8 cellular contexts compared by ENCODE assay signal in the genomic region with DNA sequence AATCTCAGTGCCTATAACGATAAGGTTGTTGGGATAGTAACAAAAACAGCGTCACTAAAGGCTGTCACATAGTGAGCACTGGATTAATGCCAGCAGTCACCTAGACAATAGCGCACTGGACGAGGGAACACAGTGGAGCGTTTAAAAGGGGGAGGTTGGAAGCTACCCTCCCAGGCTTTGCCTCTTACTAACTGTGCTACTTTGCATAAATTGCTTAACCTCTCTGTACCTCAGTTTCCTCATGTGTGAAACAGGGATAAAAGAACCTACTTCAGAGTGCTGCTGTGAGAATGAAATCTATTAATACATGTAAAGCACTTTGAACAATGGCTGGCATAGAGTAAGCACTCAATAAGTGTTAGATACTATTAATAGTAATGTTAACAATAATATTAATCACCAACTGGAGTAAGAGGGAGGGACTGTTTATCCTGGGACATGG. TPM values are rescaled to one million over a fixed set of nuclear protein-coding genes. Genes with fewer than 3 reads are reported as not detected.
DNase-seq lines count a peak whose midpoint lies in the region; ATAC-seq and TF ChIP-seq lines count a peak whose summit lies in the region.

No MANE protein-coding gene starts in this region.

- H3K36me3 Mint-ChIP-seq in CD8-positive, alpha-beta T cell = peaks cover 62% of the 10 kb centered on the region
- peaks cover 5% of the 10 kb centered on the region for H3K36me3 Mint-ChIP-seq in natural killer cell

- intact Hi-C loops in CD8-positive, alpha-beta T cell (cut with DNase I, micrococcal nuclease) = no loop called here
- intact Hi-C loops in natural killer cell (cut with micrococcal nuclease) = no loop called here

- no peak overlapping the region for H3K4me3 Mint-ChIP-seq in CD8-positive, alpha-beta T cell
- H3K4me3 Mint-ChIP-seq in natural killer cell = peak overlapping the region; percentile 40

- peaks cover 81% of the 10 kb centered on the region for H3K4me1 Mint-ChIP-seq in CD8-positive, alpha-beta T cell (ENCODE audit: low read depth)
- peaks cover 76 to 97% of the 10 kb centered on the region in 2 donors for H3K4me1 Mint-ChIP-seq in natural killer cell

- H3K27me3 Mint-ChIP-seq in CD8-positive, alpha-beta T cell (ENCODE audit: low read depth) = no peaks in the 10 kb centered on the region
- H3K27me3 Mint-ChIP-seq in natural killer cell (ENCODE audit: low read depth in 2 of 2) = no peaks in the 10 kb centered on the region

- no peak overlapping the region for H3K27ac ChIP-seq in CD8-positive, alpha-beta T cell (ENCODE audit: low read depth, low read length)

- CTCF ChIA-PET in CD8-positive, alpha-beta T cell (lab: Charles Lee) = interaction anchor here (1.8 to 2.1 kb wide), 3 partner anchors 8 to 51 kb away, joined by 5 to 7 read pairs (median 6); partner anchors contain the start of gene BCL2L1

- H3K36me3 ChIP-seq in CD8-positive, alpha-beta T cell (ENCODE audit: insufficient read depth, low read length) = peaks cover 15% of the 10 kb centered on the region

- H3K4me1 ChIP-seq in CD8-positive, alpha-beta T cell (ENCODE audit: insufficient read depth, low read length) = peaks cover 36% of the 10 kb centered on the region

- no peak for DNase-seq in CD8-positive, alpha-beta T cell
- DNase-seq in NCI-H2081 treated with DMSO at 0.1 percent for 48 hours (lab: John Stamatoyannopoulos, UW) (peak; percentile 75), dermis microvascular lymphatic vessel endothelial cell (ENCODE audit: low read depth in 2 of 2) (peak; percentile 82 to 89), natural killer cell (no peak), LoVo (ENCODE audit: low spot score) (no peak)
- DNase-seq in activated effector memory CD4-positive, alpha-beta T cell treated with anti-CD3 and anti-CD28 coated beads, Interleukin-2, amount 50 U/mL, for 16 hours = no peak

- no peaks in the 10 kb centered on the region for H3K9me3 Mint-ChIP-seq in CD8-positive, alpha-beta T cell
- H3K9me3 Mint-ChIP-seq in natural killer cell = no peaks in the 10 kb centered on the region

- peak overlapping the region; percentile 81 for H3K27ac Mint-ChIP-seq in CD8-positive, alpha-beta T cell
- H3K27ac Mint-ChIP-seq in natural killer cell = peak overlapping the region; percentile 84 to 97

- POLR2A ChIA-PET in CD8-positive, alpha-beta T cell (lab: Charles Lee) = interaction anchor here (1.0 to 1.7 kb wide), 2 partner anchors 8 to 11 kb away, joined by 3 to 5 read pairs; no protein-coding TSS in a partner anchor

- no peak overlapping the region for H3K4me3 ChIP-seq in CD8-positive, alpha-beta T cell (ENCODE audit: low read depth, low read length)

- TF ChIP-seq CTCF in CD8-positive, alpha-beta T cell (IDR thresholded peaks at IDR 0.05) = no peak
- TF ChIP-seq CTCF in natural killer cell (IDR thresholded peaks at IDR 0.05) = no peak

- ATAC-seq in CD8-positive, alpha-beta T cell = no peak
- ATAC-seq in natural killer cell = no peak
- ATAC-seq in GM19035 (IDR thresholded peaks at IDR 0.05; ENCODE audit: unreplicated experiment) = no peak
- ATAC-seq in HG03469 (IDR thresholded peaks at IDR 0.05; ENCODE audit: unreplicated experiment) = no peak

- no peaks in the 10 kb centered on the region for H3K9me3 ChIP-seq in CD8-positive, alpha-beta T cell (ENCODE audit: low read length)

- no peaks in the 10 kb centered on the region for H3K27me3 ChIP-seq in CD8-positive, alpha-beta T cell (ENCODE audit: insufficient read depth, low read length)

RNA-seq across cellular contexts. Expression of gene BCL2L1, which starts 10.5 kb away (rescaled TPM):
- 1 to 10 TPM; 9.5 to 9.7 TPM for total RNA-seq in CD8-positive, alpha-beta T cell
- 38.1 and 38.6 TPM in 2 replicates for total RNA-seq in dermis microvascular lymphatic vessel endothelial cell
- 10 to 100 TPM; 67.4 to 92.6 (median 78.6) TPM for total RNA-seq in natural killer cell

RNA-seq across cellular contexts. Expression of gene TPX2, which starts 27.0 kb away (rescaled TPM):
- total RNA-seq in CD8-positive, alpha-beta T cell = under 1 TPM; 0.62 to 0.75 TPM
- total RNA-seq in dermis microvascular lymphatic vessel endothelial cell (12.9 and 28.5 TPM in 2 replicates), natural killer cell (1 to 10 TPM; 2.2 to 4.2 (median 2.2) TPM)

Comparison
In these comparisons a context has a peak if more than half of its experiments do, and no peak if none do; other contexts are left out.
1. DNase-seq: peak in NCI-H2081 treated with DMSO at 0.1 percent for 48 hours (single experiment) and dermis microvascular lymphatic vessel endothelial cell (2 of 2); none in CD8-positive, alpha-beta T cell (0 of 7), natural killer cell (single experiment), activated effector memory CD4-positive, alpha-beta T cell treated with anti-CD3 and anti-CD28 coated beads, Interleukin-2, amount 50 U/mL, for 16 hours (single experiment) and LoVo (single experiment).